17 cellular contexts compared by ENCODE assay signal in genomic region chr9:98780059-98780749, GRCh38. TPM values are rescaled to one million over a fixed set of nuclear protein-coding genes. Genes with fewer than 3 reads are reported as not detected.
DNase-seq lines count a peak whose midpoint lies in the region; TF ChIP-seq lines count a peak whose summit lies in the region.
"Had no signal": no experiment of that assay in that cellular context is flagged by ENCODE, and none has a peak within 500 bp of the region (broad histone marks: within the 10 kb centered on the region; RNA-seq: fewer than 3 reads in every experiment).

No MANE protein-coding gene starts in this region.

- no peaks in the 10 kb centered on the region for H3K9me3 ChIP-seq in hepatocyte (ENCODE audit: low read depth)
- H3K9me3 ChIP-seq: HAP-1 had no signal

- H3K4me3 Mint-ChIP-seq in type B pancreatic cell: no peak overlapping the region
- H3K4me3 Mint-ChIP-seq: CD8-positive, alpha-beta memory T cell had no signal

- peak; percentile 33 for DNase-seq in activated effector memory CD4-positive, alpha-beta T cell treated with anti-CD3 and anti-CD28 coated beads, Interleukin-2, amount 50 U/mL, for 16 hours
- DNase-seq in activated effector memory CD4-positive, alpha-beta T cell treated with Interleukin-2 at 50 U/mL for 16 hours: no peak
- DNase-seq in NCI-H510A treated with DMSO at 0.1 percent for 48 hours (lab: John Stamatoyannopoulos, UW): peak; percentile 47
- no peak for DNase-seq in hepatocyte (ENCODE audit: low spot score)
- DNase-seq in type B pancreatic cell (ENCODE audit: extremely low spot score, unreplicated experiment): no peak
- no peak for DNase-seq in NCI-H345 treated with DMSO at 0.1 percent for 48 hours (lab: John Stamatoyannopoulos, UW; ENCODE audit: unreplicated experiment)
- no peak for DNase-seq in activated CD4-positive, alpha-beta T cell treated with anti-CD3 and anti-CD28 coated beads, Interleukin-2, amount 50 U/mL, for 48 hours
- DNase-seq: C1 segment of cervical spinal cord; CD8-positive, alpha-beta memory T cell; DMS79 treated with DMSO at 0.1 percent for 48 hours; MM.1S; NCI-H1694 treated with DMSO at 0.1 percent for 48 hours; NCI-H2107; NCI-H345; NCI-H69; NK-92 treated with Interleukin-12 subunit alpha and Interleukin-12 subunit beta, amount 100 ng/mL, for 24 hours had no signal

- H3K79me2 ChIP-seq in hepatocyte: no peaks in the 10 kb centered on the region

- H2AFZ ChIP-seq in hepatocyte: no peak overlapping the region

- WGBS in hepatocyte (ENCODE audit: low lambda C conversion rate, missing lambda C conversion rate): 90% methylated on average over 11 of the region's 11 CpGs

- H3K4me1 Mint-ChIP-seq in type B pancreatic cell (ENCODE audit: unreplicated experiment): peaks cover 14% of the 10 kb centered on the region
- H3K4me1 Mint-ChIP-seq: CD8-positive, alpha-beta memory T cell had no signal

- no peaks in the 10 kb centered on the region for H3K27me3 ChIP-seq in hepatocyte

- peak overlapping the region; percentile 36 for H3K27ac Mint-ChIP-seq in type B pancreatic cell

- H3K9me2 ChIP-seq in hepatocyte (replicated peaks; ENCODE audit: insufficient read depth): no peaks in the 10 kb centered on the region

- peaks cover 18% of the 10 kb centered on the region for H3K36me3 Mint-ChIP-seq in type B pancreatic cell

- no peaks in the 10 kb centered on the region for H4K20me1 ChIP-seq in hepatocyte (ENCODE audit: insufficient read depth, poor library complexity, severe bottlenecking)

- H3K27ac ChIP-seq in hepatocyte: peak overlapping the region; percentile 94

- no peaks in the 10 kb centered on the region for H3K36me3 ChIP-seq in hepatocyte (replicated peaks; ENCODE audit: insufficient read depth, low read depth)

- no peak for TF ChIP-seq CTCF in hepatocyte (IDR thresholded peaks at IDR 0.05; ENCODE audit: poor library complexity)
- TF ChIP-seq CTCF in type B pancreatic cell (conservative IDR thresholded peaks at IDR 0.05): no peak

- no peak overlapping the region for H3K4me2 ChIP-seq in hepatocyte

- H3K27me3 Mint-ChIP-seq in type B pancreatic cell: no peaks in the 10 kb centered on the region

- peaks cover 4% of the 10 kb centered on the region for H3K9me3 Mint-ChIP-seq in type B pancreatic cell
- H3K9me3 Mint-ChIP-seq: CD8-positive, alpha-beta memory T cell had no signal

- H3K4me3 ChIP-seq in hepatocyte: no peak overlapping the region
- H3K4me3 ChIP-seq: HAP-1 had no signal

- peaks cover 32% of the 10 kb centered on the region for H3K4me1 ChIP-seq in hepatocyte (ENCODE audit: insufficient read depth)
- H3K4me1 ChIP-seq: HAP-1 had no signal

RNA-seq across cellular contexts. Expression of gene ANKS6, which starts 16.2 kb away (rescaled TPM):
- total RNA-seq in hepatocyte (22.9 and 24.6 TPM in 2 replicates), type B pancreatic cell (ENCODE audit: low replicate concordance) (25.2 and 32.2 TPM in 2 replicates)
- 21.3 and 23.5 TPM in 2 replicates for polyA plus RNA-seq in hepatocyte

RNA-seq across cellular contexts. Expression of gene GALNT12, which starts 27.3 kb away (rescaled TPM):
- total RNA-seq in hepatocyte (13.0 and 16.4 TPM in 2 replicates), type B pancreatic cell (ENCODE audit: low replicate concordance) (25.8 and 32.9 TPM in 2 replicates)
- polyA plus RNA-seq in hepatocyte: 13.9 and 17.2 TPM in 2 replicates

Comparison
In these comparisons a context has a peak if more than half of its experiments do, and no peak if none do; other contexts are left out.
1. DNase-seq: peak in activated effector memory CD4-positive, alpha-beta T cell treated with anti-CD3 and anti-CD28 coated beads, Interleukin-2, amount 50 U/mL, for 16 hours (single experiment) and NCI-H510A treated with DMSO at 0.1 percent for 48 hours (single experiment); none in activated effector memory CD4-positive, alpha-beta T cell treated with Interleukin-2 at 50 U/mL for 16 hours (single experiment), hepatocyte (single experiment), type B pancreatic cell (single experiment), NCI-H345 treated with DMSO at 0.1 percent for 48 hours (single experiment) and activated CD4-positive, alpha-beta T cell treated with anti-CD3 and anti-CD28 coated beads, Interleukin-2, amount 50 U/mL, for 48 hours (0 of 2).